32 cellular contexts compared by ENCODE assay signal in genomic region chr10:131099028-131099427, GRCh38.
DNase-seq lines count a peak whose midpoint lies in the region; ATAC-seq and TF ChIP-seq lines count a peak whose summit lies in the region.
"Had no signal": no experiment of that assay in that cellular context is flagged by ENCODE, and none has a peak within 500 bp of the region (broad histone marks: within the 10 kb centered on the region; RNA-seq: fewer than 3 reads in every experiment).

No MANE protein-coding gene starts in this region.

- H3K4me1 ChIP-seq in PC-3 (ENCODE audit: insufficient read depth, low read length) (no peaks in the 10 kb centered on the region), endodermal cell (ENCODE audit: control insufficient read depth, insufficient read depth, low read length) (no peaks in the 10 kb centered on the region)
- H3K4me1 ChIP-seq: psoas muscle, sigmoid colon, stomach had no signal

- H3K4me3 ChIP-seq in LNCaP clone FGC (ENCODE audit: low read depth, low read length) (no peak overlapping the region), PC-3 (ENCODE audit: low read length) (no peak overlapping the region), endodermal cell (ENCODE audit: low read length) (no peak overlapping the region)
- H3K4me3 ChIP-seq: heart right ventricle, psoas muscle, sigmoid colon, stomach had no signal

- no peak overlapping the region for H3K27ac Mint-ChIP-seq in endothelial cell (ENCODE audit: unreplicated experiment)
- no peak overlapping the region for H3K27ac Mint-ChIP-seq in endodermal cell
- H3K27ac Mint-ChIP-seq: B cell; dendritic cell treated with granulocyte-macrophage colony-stimulating factor and Interleukin-4, amounts not matched to agents 40 ng/mL and 50 ng/mL, for 4 days; naive B cell; T-helper 17 cell had no signal

- ATAC-seq in PC-3, result no peak
- ATAC-seq: activated CD4-positive, CD25-positive, alpha-beta regulatory T cell treated with anti-CD3 and anti-CD28 coated beads, Interleukin-2, amount 50 U/mL, for 24 hours; heart right ventricle; psoas muscle; T-helper 17 cell had no signal

- BruUV-seq in PC-3 (replicated peaks; lab: Mats Ljungman, UMichigan), result no TSS peak

- no peak overlapping the region for H3K4me2 ChIP-seq in PC-3 (ENCODE audit: low read length)

- CTCF ChIA-PET in PC-3 (lab: Charles Lee), result no interaction called here

- no peaks in the 10 kb centered on the region for H3F3A ChIP-seq in PC-3 (ENCODE audit: low read length, unreplicated experiment)

- H3K27me3 Mint-ChIP-seq in endothelial cell (ENCODE audit: unreplicated experiment) (peaks cover 3% of the 10 kb centered on the region), endodermal cell (ENCODE audit: insufficient read depth) (no peaks in the 10 kb centered on the region)
- H3K27me3 Mint-ChIP-seq: B cell; CD4-positive, alpha-beta memory T cell; central memory CD8-positive, alpha-beta T cell; dendritic cell treated with granulocyte-macrophage colony-stimulating factor and Interleukin-4, amounts not matched to agents 40 ng/mL and 50 ng/mL, for 4 days; naive B cell; T-helper 17 cell had no signal

- no peaks in the 10 kb centered on the region for H3K79me2 ChIP-seq in PC-3 (ENCODE audit: low read length)

- no peak overlapping the region for H2AFZ ChIP-seq in PC-3 (ENCODE audit: low read length)

- H4K20me1 ChIP-seq in PC-3 (ENCODE audit: low read length), result no peaks in the 10 kb centered on the region

- no peaks in the 10 kb centered on the region for H3K36me3 ChIP-seq in PC-3 (ENCODE audit: low read depth, low read length)
- H3K36me3 ChIP-seq in endodermal cell (ENCODE audit: control insufficient read depth, insufficient read depth, low read length), result no peaks in the 10 kb centered on the region
- H3K36me3 ChIP-seq: heart right ventricle, neutrophil, sigmoid colon, stomach had no signal

- POLR2A ChIA-PET in PC-3 (lab: Charles Lee; ENCODE audit: unreplicated experiment), result no interaction called here

- H3K36me3 Mint-ChIP-seq in endothelial cell (ENCODE audit: low read depth, unreplicated experiment) (peaks cover 9% of the 10 kb centered on the region), endodermal cell (ENCODE audit: low read depth) (peaks cover 3% of the 10 kb centered on the region)
- H3K36me3 Mint-ChIP-seq: CD4-positive, alpha-beta memory T cell; naive B cell had no signal

- peak; percentile 79 for DNase-seq in DMS79 (lab: John Stamatoyannopoulos, UW)
- peak; percentile 81 for DNase-seq in LNCaP clone FGC (ENCODE audit: low read depth)
- DNase-seq in PC-3, result peak; percentile 42
- DNase-seq in kidney tubule cell (ENCODE audit: low spot score), result peak; percentile 9
- DNase-seq in endothelial cell (ENCODE audit: low spot score), result no peak
- DNase-seq in GM19240 (ENCODE audit: insufficient read length, low spot score), result no peak
- no peak for DNase-seq in endodermal cell
- DNase-seq: ACHN; activated CD4-positive, alpha-beta T cell treated with anti-CD3 and anti-CD28 coated beads, Interleukin-2, amount 50 U/mL, for 48 hours; activated naive CD4-positive, alpha-beta T cell; CD4-positive, alpha-beta memory T cell; EL; foreskin melanocyte; H7; heart right ventricle; KBM-7; midbrain; naive B cell; NCI-H1436 treated with DMSO at 0.1 percent for 48 hours; NCI-H2171 treated with DMSO at 0.1 percent for 48 hours; NCI-H526 treated with DMSO at 0.1 percent for 48 hours; sigmoid colon; stimulated activated CD4-positive, alpha-beta T cell treated with anti-CD3 and anti-CD28 coated beads, Interleukin-12 subunit alpha, Interleukin-12 subunit beta, amount 100 ng/mL, for 4 hours; stimulated activated CD4-positive, alpha-beta T cell treated with anti-CD3 and anti-CD28 coated beads, Interleukin-4, amount 100 ng/mL, for 1 hour; stomach; T-helper 17 cell had no signal

- H3K27ac ChIP-seq in PC-3 (ENCODE audit: low read length) (no peak overlapping the region), endodermal cell (ENCODE audit: low read depth, low read length) (no peak overlapping the region)
- H3K27ac ChIP-seq: heart right ventricle, neutrophil, psoas muscle, sigmoid colon, stomach had no signal

- H3K27me3 ChIP-seq in PC-3 (ENCODE audit: low read length), result no peaks in the 10 kb centered on the region
- H3K27me3 ChIP-seq in endodermal cell (ENCODE audit: control insufficient read depth, insufficient read depth, low read length, poor library complexity, severe bottlenecking), result no peaks in the 10 kb centered on the region
- H3K27me3 ChIP-seq: neutrophil, sigmoid colon had no signal

- H3K9me3 Mint-ChIP-seq in endothelial cell (ENCODE audit: unreplicated experiment) (peaks cover 12% of the 10 kb centered on the region), endodermal cell (no peaks in the 10 kb centered on the region)
- H3K9me3 Mint-ChIP-seq: CD4-positive, alpha-beta memory T cell; central memory CD8-positive, alpha-beta T cell; dendritic cell treated with granulocyte-macrophage colony-stimulating factor and Interleukin-4, amounts not matched to agents 40 ng/mL and 50 ng/mL, for 4 days; naive B cell had no signal

- H3K9ac ChIP-seq in PC-3 (ENCODE audit: low read length) (no peak overlapping the region), endodermal cell (ENCODE audit: extremely low read depth, low read length, poor library complexity, severe bottlenecking) (no peak overlapping the region)

- intact Hi-C loops in PC-3 (cut with micrococcal nuclease), result no loop called here

- H3K4me1 Mint-ChIP-seq in endothelial cell (ENCODE audit: unreplicated experiment) (no peaks in the 10 kb centered on the region), endodermal cell (peaks cover 3% of the 10 kb centered on the region)
- H3K4me1 Mint-ChIP-seq: B cell; CD4-positive, alpha-beta memory T cell; central memory CD8-positive, alpha-beta T cell; naive B cell; T-helper 17 cell had no signal

- H3K9me2 ChIP-seq in PC-3 (replicated peaks; ENCODE audit: low read length), result no peaks in the 10 kb centered on the region

- WGBS in endodermal cell (ENCODE audit: insufficient coverage in 1 of 2, insufficient read length in 1 of 2), 2 experiments, result 84 to 85% methylated on average over 4 to 6 of the region's 6 CpGs

- TF ChIP-seq CTCF in LNCaP clone FGC (IDR thresholded peaks at IDR 0.05; ENCODE audit: control insufficient read depth, extremely low read depth, insufficient read depth) (no peak), PC-3 (conservative IDR thresholded peaks at IDR 0.05; ENCODE audit: low read depth, low read length) (no peak), endothelial cell (IDR thresholded peaks at IDR 0.05; ENCODE audit: unreplicated experiment) (no peak), endodermal cell (conservative IDR thresholded peaks at IDR 0.05) (no peak)

- no peak overlapping the region for H3K4me3 Mint-ChIP-seq in endothelial cell (ENCODE audit: unreplicated experiment)
- no peak overlapping the region for H3K4me3 Mint-ChIP-seq in endodermal cell
- H3K4me3 Mint-ChIP-seq: B cell; CD4-positive, alpha-beta memory T cell; central memory CD8-positive, alpha-beta T cell; dendritic cell treated with granulocyte-macrophage colony-stimulating factor and Interleukin-4, amounts not matched to agents 40 ng/mL and 50 ng/mL, for 4 days; naive B cell; T-helper 17 cell had no signal

- H3K9me3 ChIP-seq in PC-3 (ENCODE audit: low read length), result no peaks in the 10 kb centered on the region
- no peaks in the 10 kb centered on the region for H3K9me3 ChIP-seq in endodermal cell (ENCODE audit: control insufficient read depth, low read length)
- H3K9me3 ChIP-seq: heart right ventricle, neutrophil, psoas muscle, sigmoid colon, stomach had no signal

Comparison
In these comparisons a context has a peak if more than half of its experiments do, and no peak if none do; other contexts are left out.
1. DNase-seq: peak in DMS79 (single experiment), LNCaP clone FGC (single experiment), PC-3 (single experiment) and kidney tubule cell (single experiment); none in endothelial cell (single experiment), GM19240 (single experiment) and endodermal cell (single experiment).